ENCODE assay signal across 1 cellular context in genomic region chr14:100317897-100318808, GRCh38.
A peak's percentile ranks its signal among the peaks of the same experiment; 100 is the strongest.
TF ChIP-seq lines count a peak whose summit lies in the region.

No MANE protein-coding gene starts in this region.

TF ChIP-seq in HCT116, 20 proteins besides CTCF, POLR2A, EP300 and RAD21 (continued from another document):
- TF ChIP-seq ZBTB33 (IDR thresholded peaks at IDR 0.05; ENCODE audit: extremely low read depth, insufficient replicate concordance, low read length): no peak
- TF ChIP-seq SP1 (IDR thresholded peaks at IDR 0.05; ENCODE audit: low read depth): no peak
- peak; percentile 52 for TF ChIP-seq YY1 (IDR thresholded peaks at IDR 0.05; ENCODE audit: extremely low read depth, insufficient replicate concordance, low read depth, low read length)
